In genomic region chr20:10125757-10126156, GRCh38 we compare ENCODE assay signal across 13 cellular contexts.
"Had no signal": no experiment of that assay in that cellular context is flagged by ENCODE, and none has a peak within 500 bp of the region (broad histone marks: within the 10 kb centered on the region; RNA-seq: fewer than 3 reads in every experiment).

No MANE protein-coding gene starts in this region.

- H3K27me3 ChIP-seq: sigmoid colon, upper lobe of left lung had no signal

- H3K36me3 ChIP-seq: sigmoid colon, upper lobe of left lung had no signal

- ATAC-seq: activated T-helper 17 cell treated with anti-CD3 and anti-CD28 coated beads, Interleukin-2, amount 50 U/mL, for 72 hours; effector memory CD8-positive, alpha-beta T cell; left ventricle myocardium superior had no signal

- H3K4me1 ChIP-seq: sigmoid colon, upper lobe of left lung had no signal

- H3K4me3 ChIP-seq: sigmoid colon, upper lobe of left lung had no signal

- H3K27ac ChIP-seq: epithelial cell of prostate, sigmoid colon, upper lobe of left lung had no signal

- DNase-seq: activated CD4-positive, alpha-beta T cell treated with anti-CD3 and anti-CD28 coated beads, Interleukin-2, amount 50 U/mL, for 1 hour; activated naive CD4-positive, alpha-beta T cell treated with anti-CD3 and anti-CD28 coated beads, Interleukin-2, amount 10 ng/mL, durations not matched to agents 7 days and 5 days; activated T-cell treated with anti-CD3 and anti-CD28 coated beads for 4 hours; cerebellar nuclear complex; effector memory CD8-positive, alpha-beta T cell; kidney; left ventricle myocardium superior; nephron progenitor cell; sigmoid colon; stimulated activated CD4-positive, alpha-beta T cell treated with anti-CD3 and anti-CD28 coated beads, Interleukin-4, amount 100 ng/mL, for 24 hours; upper lobe of left lung had no signal
